8 cellular contexts compared by ENCODE assay signal in genomic region chr12:32679091-32679909, GRCh38. TPM values are rescaled to one million over a fixed set of nuclear protein-coding genes. Genes with fewer than 3 reads are reported as not detected.
DNase-seq lines count a peak whose midpoint lies in the region; ATAC-seq lines count a peak whose summit lies in the region.

DNM1L (plus strand) TSS chr12:32679301; CDS start chr12:32679364, 63 bp downstream.

- ATAC-seq in GM19468 (IDR thresholded peaks at IDR 0.05; ENCODE audit: extremely low read depth, unreplicated experiment): peak; percentile 99

- H3K4me3 ChIP-seq in CD8-positive, alpha-beta memory T cell (ENCODE audit: low read length): peak within 1 kb of the TSS; percentile 68

- POLR2A ChIA-PET in CD8-positive, alpha-beta memory T cell (lab: Charles Lee): interaction anchor here (1.6 kb wide), 1 partner anchor 76 kb away, joined by 8 read pairs; the partner anchor contains the start of gene YARS2

- CTCF ChIA-PET in CD8-positive, alpha-beta memory T cell (lab: Charles Lee): interaction anchor here (0.6 to 2.2 kb wide), 3 partner anchors 76 to 1343 kb away, joined by 3 to 8 read pairs (median 4); partner anchors contain the start of genes ALG10 and YARS2

- H3K4me1 ChIP-seq in CD8-positive, alpha-beta memory T cell (ENCODE audit: insufficient read depth, low read length): peaks cover 15% of the 10 kb centered on the region

- peak within 1 kb of the TSS; percentile 68 to 97 (median 94) for H3K27ac Mint-ChIP-seq in CD8-positive, alpha-beta memory T cell

- H3K36me3 ChIP-seq in CD8-positive, alpha-beta memory T cell (ENCODE audit: insufficient read depth, low read length): no peaks in the 10 kb centered on the region

- H3K9me3 Mint-ChIP-seq in CD8-positive, alpha-beta memory T cell: no peaks in the 10 kb centered on the region

- peak within 1 kb of the TSS; percentile 89 to 92 (median 91) for H3K4me3 Mint-ChIP-seq in CD8-positive, alpha-beta memory T cell

- H3K27ac ChIP-seq in CD8-positive, alpha-beta memory T cell (ENCODE audit: low read depth, low read length): peak within 1 kb of the TSS; percentile 78

- peaks cover 0 to 10% (median 4%) of the 10 kb centered on the region in 3 donors for H3K36me3 Mint-ChIP-seq in CD8-positive, alpha-beta memory T cell

- H3K9me3 ChIP-seq in CD8-positive, alpha-beta memory T cell (ENCODE audit: low read length): no peaks in the 10 kb centered on the region

- no peaks in the 10 kb centered on the region for H3K27me3 ChIP-seq in CD8-positive, alpha-beta memory T cell (ENCODE audit: insufficient read depth, low read length, poor library complexity, severe bottlenecking)

- DNase-seq in CD8-positive, alpha-beta memory T cell: peak; percentile 88 to 94 (median 91)
- peak; percentile 67 for DNase-seq in HS-5 (ENCODE audit: low read depth)
- peak; percentile 85 for DNase-seq in NK-92 treated with Interleukin-12 subunit alpha and Interleukin-12 subunit beta, amount 100 ng/mL, for 24 hours (lab: John Stamatoyannopoulos, UW)
- DNase-seq in activated CD8-positive, alpha-beta memory T cell treated with anti-CD3 and anti-CD28 coated beads for 24 hours: peak; percentile 93
- DNase-seq in effector CD8-positive, alpha-beta T cell (lab: John Stamatoyannopoulos, UW): peak; percentile 89
- DNase-seq in lung microvascular endothelial cell (ENCODE audit: low read depth in 2 of 2): peak; percentile 97 to 98
- DNase-seq in stimulated activated CD4-positive, alpha-beta T cell treated with anti-CD3 and anti-CD28 coated beads, TNF-alpha, amount 100 ng/mL, for 48 hours (ENCODE audit: low read depth in 3 of 3): peak; percentile 77 to 87 (median 86)

- peaks cover 0 to 1% of the 10 kb centered on the region in 2 donors for H3K27me3 Mint-ChIP-seq in CD8-positive, alpha-beta memory T cell

- H3K4me1 Mint-ChIP-seq in CD8-positive, alpha-beta memory T cell: peaks cover 28 to 36% (median 29%) of the 10 kb centered on the region in 3 donors

RNA-seq across cellular contexts. Expression of gene DNM1L, which starts in this region (rescaled TPM):
- 10 to 100 TPM; 63.4 to 68.0 TPM for total RNA-seq in CD8-positive, alpha-beta memory T cell
- polyA plus RNA-seq in CD8-positive, alpha-beta memory T cell: 30.2 TPM
- 57.8 and 61.9 TPM in 2 replicates for total RNA-seq in lung microvascular endothelial cell

Comparison
In these comparisons a context has a peak if more than half of its experiments do, and no peak if none do; other contexts are left out.
1. Peak in every context shown above with its lines: DNase-seq, ATAC-seq, H3K4me3 ChIP-seq and H3K27ac ChIP-seq.